ENCODE assay signal across 14 cellular contexts in the genomic region with DNA sequence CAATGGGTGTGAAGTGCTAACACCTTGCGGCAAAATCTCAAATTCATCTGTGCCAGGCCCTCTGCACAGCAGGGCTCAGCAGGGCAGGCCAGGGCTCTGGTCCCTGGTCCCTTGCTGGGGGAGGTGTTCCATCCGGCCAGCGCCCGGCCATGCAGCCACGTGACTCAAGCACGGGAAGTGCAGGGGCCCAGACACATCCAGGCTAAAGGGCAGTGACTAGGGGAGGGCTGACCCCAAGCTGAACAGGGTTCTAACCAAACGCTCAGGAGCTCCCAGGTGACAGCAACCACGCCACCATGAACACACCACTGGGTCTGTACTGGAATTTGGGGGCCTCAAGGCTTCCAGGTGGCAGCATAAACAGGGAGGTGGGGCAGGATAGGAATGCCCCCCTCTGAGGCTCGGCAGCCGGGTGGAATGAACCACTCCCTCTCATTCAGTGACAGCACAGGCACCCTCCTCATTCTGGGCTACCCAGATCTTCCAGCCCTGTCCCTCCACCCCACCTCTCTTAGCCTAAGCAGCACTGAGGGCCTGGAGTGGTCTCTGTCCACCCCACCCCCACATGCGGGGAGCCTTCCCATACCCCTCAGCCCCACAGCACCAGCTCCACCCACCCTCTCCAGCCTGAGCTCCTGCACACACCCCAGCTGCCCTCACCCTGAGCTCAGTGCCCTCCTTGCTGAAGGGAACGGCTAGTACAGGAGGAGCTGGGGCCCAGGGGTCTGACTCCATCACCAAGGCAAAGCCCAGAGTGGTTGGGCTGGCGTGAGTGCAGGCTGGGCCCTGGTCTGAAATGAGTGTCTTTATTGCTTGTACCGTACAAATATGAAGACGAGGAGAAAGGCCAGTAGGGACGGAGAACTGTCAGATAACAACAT. TPM values are rescaled to one million over a fixed set of nuclear protein-coding genes. Genes with fewer than 3 reads are reported as not detected.
DNase-seq lines count a peak whose midpoint lies in the region; ATAC-seq and TF ChIP-seq lines count a peak whose summit lies in the region.
"Had no signal": no experiment of that assay in that cellular context is flagged by ENCODE, and none has a peak within 500 bp of the region (broad histone marks: within the 10 kb centered on the region; RNA-seq: fewer than 3 reads in every experiment).

No MANE protein-coding gene starts in this region.

- ATAC-seq in lower lobe of right lung (peak; percentile 20 to 44), HG03354 (IDR thresholded peaks at IDR 0.05; ENCODE audit: poor library complexity, severe bottlenecking, unreplicated experiment) (no peak)

- no peaks in the 10 kb centered on the region for H3K27me3 ChIP-seq in fibroblast of lung (ENCODE audit: control insufficient read depth, insufficient read depth, low read length)
- H3K27me3 ChIP-seq in lower lobe of right lung (ENCODE audit: low read depth): no peaks in the 10 kb centered on the region

- H3K4me1 Mint-ChIP-seq in activated naive CD4-positive, alpha-beta T cell treated with anti-CD3 and anti-CD28 coated beads for 36 hours (ENCODE audit: low read depth): peaks cover 21% of the 10 kb centered on the region

- H3K79me2 ChIP-seq in fibroblast of lung (ENCODE audit: control insufficient read depth, insufficient read depth, low read length): no peaks in the 10 kb centered on the region

- H3K9me3 ChIP-seq in fibroblast of lung (ENCODE audit: control insufficient read depth, insufficient read depth, low read depth, low read length) (no peaks in the 10 kb centered on the region), lower lobe of right lung (no peaks in the 10 kb centered on the region)

- no peak overlapping the region for H3K9ac ChIP-seq in fibroblast of lung (ENCODE audit: insufficient read depth, low read length)

- H3K4me1 ChIP-seq in fibroblast of lung (ENCODE audit: control insufficient read depth, extremely low read depth, insufficient read depth, low read length): peaks cover 8% of the 10 kb centered on the region
- peaks cover 9% of the 10 kb centered on the region for H3K4me1 ChIP-seq in lower lobe of right lung

- no peak overlapping the region for H3K4me2 ChIP-seq in fibroblast of lung (ENCODE audit: extremely low read depth, insufficient read depth, low read length)

- H3K4me3 Mint-ChIP-seq in activated naive CD4-positive, alpha-beta T cell treated with anti-CD3 and anti-CD28 coated beads for 36 hours: no peak overlapping the region
- H3K4me3 Mint-ChIP-seq: activated CD4-positive, alpha-beta T cell treated with anti-CD3 and anti-CD28 coated beads, Interleukin-2, amount 10 ng/mL, durations not matched to agents 7 days and 5 days; activated naive CD8-positive, alpha-beta T cell; immature natural killer cell had no signal

- peaks cover 10% of the 10 kb centered on the region for H3K36me3 ChIP-seq in fibroblast of lung (ENCODE audit: control insufficient read depth, insufficient read depth, low read length)
- H3K36me3 ChIP-seq in lower lobe of right lung: peaks cover 39% of the 10 kb centered on the region

- H3K27me3 Mint-ChIP-seq in activated naive CD4-positive, alpha-beta T cell treated with anti-CD3 and anti-CD28 coated beads for 36 hours (ENCODE audit: low read depth): peaks cover 12% of the 10 kb centered on the region
- H3K27me3 Mint-ChIP-seq: activated naive CD8-positive, alpha-beta T cell had no signal

- DNase-seq in AG08395 (ENCODE audit: low spot score) (peak; percentile 51), HuH-7 (ENCODE audit: low spot score) (peak; percentile 85), fibroblast of lung (ENCODE audit: low read depth in 2 of 2) (peak in 1 of 2 donors; percentile 15), lower lobe of right lung (no peak), T-helper 2 cell (no peak), NOMO-1 treated with DMSO at 0.1 percent for 48 hours (lab: John Stamatoyannopoulos, UW; ENCODE audit: unreplicated experiment) (no peak)
- DNase-seq in activated naive CD4-positive, alpha-beta T cell treated with anti-CD3 and anti-CD28 coated beads for 36 hours: no peak
- DNase-seq: activated CD4-positive, alpha-beta T cell treated with anti-CD3 and anti-CD28 coated beads, Interleukin-2, amount 10 ng/mL, durations not matched to agents 7 days and 5 days; immature natural killer cell; NCI-H2081 treated with DMSO at 0.1 percent for 48 hours; SHP77 had no signal

- CTCF ChIA-PET in activated naive CD4-positive, alpha-beta T cell treated with anti-CD3 and anti-CD28 coated beads for 36 hours (lab: Charles Lee): interaction anchor here (0.6 to 1.0 kb wide), 2 partner anchors 11 to 486 kb away, joined by 3 to 5 read pairs; no protein-coding TSS in a partner anchor

- H3K4me3 ChIP-seq in fibroblast of lung (replicated peaks in 1 of 4; ENCODE audit: control extremely low read depth in 1 of 4, insufficient read depth in 1 of 4, low read depth in 3 of 4, low read length in 4 of 4): no peak overlapping the region
- no peak overlapping the region for H3K4me3 ChIP-seq in lower lobe of right lung

- H4K20me1 ChIP-seq in fibroblast of lung (ENCODE audit: control insufficient read depth, extremely low read depth, insufficient read depth, low read length): no peaks in the 10 kb centered on the region

- H3K9me3 Mint-ChIP-seq in activated naive CD4-positive, alpha-beta T cell treated with anti-CD3 and anti-CD28 coated beads for 36 hours: no peaks in the 10 kb centered on the region
- H3K9me3 Mint-ChIP-seq: activated CD4-positive, alpha-beta T cell treated with anti-CD3 and anti-CD28 coated beads, Interleukin-2, amount 10 ng/mL, durations not matched to agents 7 days and 5 days had no signal

- no peak overlapping the region for H2AFZ ChIP-seq in fibroblast of lung (ENCODE audit: low read length)

- no peak for TF ChIP-seq CTCF in fibroblast of lung (conservative IDR thresholded peaks at IDR 0.05 in 1 of 2, IDR thresholded peaks at IDR 0.05 in 1 of 2; ENCODE audit: low read depth in 1 of 2, low read length in 2 of 2)
- no peak for TF ChIP-seq CTCF in lower lobe of right lung (IDR thresholded peaks at IDR 0.05)

- no peak overlapping the region for H3K27ac Mint-ChIP-seq in activated naive CD4-positive, alpha-beta T cell treated with anti-CD3 and anti-CD28 coated beads for 36 hours
- H3K27ac Mint-ChIP-seq: activated CD4-positive, alpha-beta T cell treated with anti-CD3 and anti-CD28 coated beads, Interleukin-2, amount 10 ng/mL, durations not matched to agents 7 days and 5 days had no signal

- intact Hi-C loops in lower lobe of right lung (cut with DNase I): no loop called here
- intact Hi-C loops in activated naive CD4-positive, alpha-beta T cell treated with anti-CD3 and anti-CD28 coated beads for 36 hours (cut with micrococcal nuclease): no loop called here

- H3K36me3 Mint-ChIP-seq in activated naive CD4-positive, alpha-beta T cell treated with anti-CD3 and anti-CD28 coated beads for 36 hours (ENCODE audit: low read depth): no peaks in the 10 kb centered on the region
- H3K36me3 Mint-ChIP-seq: activated naive CD8-positive, alpha-beta T cell had no signal

- H3K27ac ChIP-seq in fibroblast of lung (ENCODE audit: insufficient read depth, low read length): peak overlapping the region; percentile 46
- peak overlapping the region; percentile 18 for H3K27ac ChIP-seq in lower lobe of right lung

RNA-seq across cellular contexts. Expression of a gene that starts 5.3 kb away (rescaled TPM):
- total RNA-seq in fibroblast of lung: 0.26 and 0.50 TPM in 2 replicates
- polyA plus RNA-seq in fibroblast of lung: 0.07 and 0.16 TPM in 2 replicates
- polyA plus RNA-seq in fibroblast of lung (2012): 0.20 and 0.48 TPM in 2 replicates
- 0.67 TPM in 1 of 2 replicates, not detected in the other for polyA minus RNA-seq in fibroblast of lung (ENCODE audit: low replicate concordance)
- not detected for total RNA-seq in lower lobe of right lung
- total RNA-seq in activated naive CD4-positive, alpha-beta T cell treated with anti-CD3 and anti-CD28 coated beads for 36 hours: not detected
- polyA plus RNA-seq: immature natural killer cell had no signal

RNA-seq across cellular contexts. Expression of a gene that starts 13.6 kb away (rescaled TPM):
- total RNA-seq in fibroblast of lung (not detected in 2 replicates), lower lobe of right lung (not detected)
- polyA plus RNA-seq in fibroblast of lung: not detected in 2 replicates
- polyA plus RNA-seq in fibroblast of lung (2012): 0.10 TPM in 1 of 2 replicates, not detected in the other
- not detected in 2 replicates for polyA minus RNA-seq in fibroblast of lung (ENCODE audit: low replicate concordance)
- total RNA-seq in activated naive CD4-positive, alpha-beta T cell treated with anti-CD3 and anti-CD28 coated beads for 36 hours: not detected
- total RNA-seq: activated CD4-positive, alpha-beta T cell treated with anti-CD3 and anti-CD28 coated beads, Interleukin-2, amount 10 ng/mL, durations not matched to agents 7 days and 5 days had no signal
- polyA plus RNA-seq: AG04450, immature natural killer cell had no signal

RNA-seq across cellular contexts. Expression of a gene that starts 40.6 kb away (rescaled TPM):
- total RNA-seq in fibroblast of lung: 7.2 and 7.4 TPM in 2 replicates
- 1.9 and 2.7 TPM in 2 replicates for polyA plus RNA-seq in fibroblast of lung
- polyA plus RNA-seq in fibroblast of lung (2012): 4.4 and 4.8 TPM in 2 replicates
- polyA minus RNA-seq in fibroblast of lung (ENCODE audit: low replicate concordance): 3.1 and 3.7 TPM in 2 replicates
- 17.4 TPM for total RNA-seq in lower lobe of right lung
- 1 to 10 TPM; 8.4 to 9.3 TPM for total RNA-seq in activated naive CD4-positive, alpha-beta T cell treated with anti-CD3 and anti-CD28 coated beads for 36 hours

RNA-seq across cellular contexts. Expression of a gene that starts 53.4 kb away (rescaled TPM):
- total RNA-seq in fibroblast of lung (58.3 and 76.0 TPM in 2 replicates), lower lobe of right lung (102 TPM)
- polyA plus RNA-seq in fibroblast of lung: 81.5 and 104 TPM in 2 replicates
- 99.0 and 115 TPM in 2 replicates for polyA plus RNA-seq in fibroblast of lung (2012)
- polyA minus RNA-seq in fibroblast of lung (ENCODE audit: low replicate concordance): 333 and 352 TPM in 2 replicates
- total RNA-seq in activated naive CD4-positive, alpha-beta T cell treated with anti-CD3 and anti-CD28 coated beads for 36 hours: 100 to 1,000 TPM; 152 to 159 TPM

Comparison
In these comparisons a context has a peak if more than half of its experiments do, and no peak if none do; other contexts are left out.
1. DNase-seq: peak in AG08395 (single experiment) and HuH-7 (single experiment); none in lower lobe of right lung (single experiment), activated naive CD4-positive, alpha-beta T cell treated with anti-CD3 and anti-CD28 coated beads for 36 hours (single experiment), T-helper 2 cell (0 of 5) and NOMO-1 treated with DMSO at 0.1 percent for 48 hours (single experiment).